20 cellular contexts compared by ENCODE assay signal in the genomic region with DNA sequence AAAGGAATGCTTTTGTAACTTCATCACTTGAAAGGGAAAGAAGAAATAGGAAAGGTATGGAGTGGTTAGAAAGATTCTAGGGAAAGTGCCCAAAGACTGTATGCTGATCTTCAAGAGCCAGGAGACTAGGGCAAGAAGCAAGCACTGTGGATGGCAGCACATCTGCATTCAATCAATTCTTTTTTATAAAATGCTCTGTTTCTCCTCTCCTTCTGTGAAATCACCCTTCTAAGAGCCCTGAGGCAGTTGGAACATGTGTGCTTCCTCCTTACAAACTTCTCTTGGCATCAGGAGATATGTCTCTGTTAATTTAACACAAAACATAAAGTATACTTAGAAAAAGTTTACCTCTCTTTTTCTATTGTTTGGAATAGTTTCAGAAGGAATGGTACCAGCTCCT.
A peak's percentile ranks its signal among the peaks of the same experiment; 100 is the strongest.
DNase-seq lines count a peak whose midpoint lies in the region; TF ChIP-seq lines count a peak whose summit lies in the region.
"Had no signal": no experiment of that assay in that cellular context is flagged by ENCODE, and none has a peak within 500 bp of the region (broad histone marks: within the 10 kb centered on the region; RNA-seq: fewer than 3 reads in every experiment).

No MANE protein-coding gene starts in this region.

- peak overlapping the region; percentile 43 for H3K4me2 ChIP-seq in GM23248 (ENCODE audit: unreplicated experiment)
- H3K4me2 ChIP-seq: KMS-11 had no signal

- H3K4me1 ChIP-seq in GM23248 (ENCODE audit: insufficient read depth) (peaks cover 10% of the 10 kb centered on the region), adipocyte (ENCODE audit: control insufficient read depth, insufficient read depth, low read length) (no peaks in the 10 kb centered on the region), Peyer's patch (no peaks in the 10 kb centered on the region), colonic mucosa (no peaks in the 10 kb centered on the region)

- H3K9me2 ChIP-seq in GM23248 (ENCODE audit: insufficient read depth) = no peaks in the 10 kb centered on the region

- no peaks in the 10 kb centered on the region for H3K79me2 ChIP-seq in GM23248 (ENCODE audit: insufficient read depth)

- peaks cover 7% of the 10 kb centered on the region; the same call in 1 of the 2 replicates for H3F3A ChIP-seq in GM23248 (ENCODE audit: insufficient read depth)

- in situ Hi-C loops in GM23248 (cut with MboI) = no loop called here

- H3K9me3 ChIP-seq in GM23248 (ENCODE audit: low read depth) = no peaks in the 10 kb centered on the region
- H3K9me3 ChIP-seq in adipocyte (ENCODE audit: control insufficient read depth, low read length) = peaks cover 5% of the 10 kb centered on the region
- H3K9me3 ChIP-seq in Peyer's patch = no peaks in the 10 kb centered on the region
- H3K9me3 ChIP-seq in colonic mucosa = no peaks in the 10 kb centered on the region

- no peak overlapping the region; the same call in 1 of the 2 replicates for H3K27ac ChIP-seq in GM23248
- no peak overlapping the region for H3K27ac ChIP-seq in Peyer's patch
- no peak overlapping the region for H3K27ac ChIP-seq in colonic mucosa
- H3K27ac ChIP-seq: 22Rv1, KMS-11 had no signal

- DNase-seq in AG08395 (ENCODE audit: low spot score) = peak; percentile 18
- DNase-seq in GM23248 = peak; percentile 65
- DNase-seq in adipocyte (ENCODE audit: low read depth) = peak; percentile 96
- DNase-seq in fibroblast of the conjunctiva (ENCODE audit: low read depth) = peak; percentile 76
- no peak for DNase-seq in Peyer's patch
- DNase-seq in retina = no peak
- no peak for DNase-seq in colonic mucosa
- DNase-seq in activated naive CD4-positive, alpha-beta T cell treated with anti-CD3 and anti-CD28 coated beads, Interleukin-2, amount 50 U/mL, for 16 hours = no peak
- DNase-seq: AML-193; CD4-positive, CD25-positive, alpha-beta regulatory T cell; DMS53; MG63; NCI-H1092 treated with DMSO at 0.1 percent for 48 hours; NCI-H187; NCI-H2171; NCI-H446 treated with DMSO at 0.1 percent for 48 hours; NCI-H774; Right ventricle myocardium superior had no signal

- H4K20me1 ChIP-seq in GM23248 (ENCODE audit: insufficient read depth) = no peaks in the 10 kb centered on the region

- TF ChIP-seq POLR2A in Peyer's patch (IDR thresholded peaks at IDR 0.05) = no peak

- intact Hi-C loops in colonic mucosa (cut with DNase I) = no loop called here

- H3K9ac ChIP-seq in GM23248 (no peak overlapping the region), adipocyte (ENCODE audit: low read length) (no peak overlapping the region), colonic mucosa (ENCODE audit: low read depth in 2 of 2, low read length in 2 of 2) (no peak overlapping the region)
- H3K9ac ChIP-seq: KMS-11 had no signal

- H3K36me3 ChIP-seq in GM23248 (ENCODE audit: low read depth) (no peaks in the 10 kb centered on the region), adipocyte (ENCODE audit: control insufficient read depth, insufficient read depth, low read length, severe bottlenecking) (no peaks in the 10 kb centered on the region), Peyer's patch (no peaks in the 10 kb centered on the region), colonic mucosa (no peaks in the 10 kb centered on the region)

- H3K27me3 ChIP-seq in GM23248 (replicated peaks; ENCODE audit: insufficient read depth) = no peaks in the 10 kb centered on the region
- no peaks in the 10 kb centered on the region for H3K27me3 ChIP-seq in adipocyte (replicated peaks; ENCODE audit: control insufficient read depth, insufficient read depth, low read length)
- no peaks in the 10 kb centered on the region for H3K27me3 ChIP-seq in Peyer's patch
- no peaks in the 10 kb centered on the region for H3K27me3 ChIP-seq in colonic mucosa
- H3K27me3 ChIP-seq: MG63 had no signal

- TF ChIP-seq CTCF in Peyer's patch (IDR thresholded peaks at IDR 0.05) (no peak), colonic mucosa (IDR thresholded peaks at IDR 0.05) (no peak)

- peak overlapping the region; percentile 50 for H2AFZ ChIP-seq in GM23248

- H3K4me3 ChIP-seq in GM23248 (no peak overlapping the region), adipocyte (ENCODE audit: low read length) (no peak overlapping the region), Peyer's patch (no peak overlapping the region), colonic mucosa (no peak overlapping the region)
- H3K4me3 ChIP-seq: MG63 had no signal

Comparison
In these comparisons a context has a peak if more than half of its experiments do, and no peak if none do; other contexts are left out.
1. DNase-seq: peak in AG08395 (single experiment), GM23248 (single experiment), adipocyte (single experiment) and fibroblast of the conjunctiva (single experiment); none in Peyer's patch (0 of 3), retina (single experiment), colonic mucosa (single experiment) and activated naive CD4-positive, alpha-beta T cell treated with anti-CD3 and anti-CD28 coated beads, Interleukin-2, amount 50 U/mL, for 16 hours (single experiment).